Comparison of ENCODE assay signal across 8 cellular contexts in genomic region chr14:21097616-21098133, GRCh38. TPM values are rescaled to one million over a fixed set of nuclear protein-coding genes. Genes with fewer than 3 reads are reported as not detected.
A peak's percentile ranks its signal among the peaks of the same experiment; 100 is the strongest.
DNase-seq lines count a peak whose midpoint lies in the region; TF ChIP-seq lines count a peak whose summit lies in the region.

No MANE protein-coding gene starts in this region.

- no peak for TF ChIP-seq EP300 in stomach (IDR thresholded peaks at IDR 0.05)

- intact Hi-C loops in stomach (cut with DNase I; ENCODE audit: low total_unique reads) = no loop called here

- no peak for TF ChIP-seq POLR2A in stomach (IDR thresholded peaks at IDR 0.05)

- H3K27ac ChIP-seq in stomach = peak overlapping the region; percentile 87 to 96 (median 92)

- TF ChIP-seq CTCF in stomach (IDR thresholded peaks at IDR 0.05) = no peak

- WGBS in stomach, 5 donors = 3 to 20% (median 4%) methylated on average over 1 to 21 of the region's 22 CpGs

- peaks cover 27% of the 10 kb centered on the region for H3K4me1 Mint-ChIP-seq in activated naive CD4-positive, alpha-beta T cell treated with anti-CD3 and anti-CD28 coated beads, Interleukin-2, amount 50 U/mL, for 24 hours

- no peaks in the 10 kb centered on the region for H3K36me3 Mint-ChIP-seq in activated naive CD4-positive, alpha-beta T cell treated with anti-CD3 and anti-CD28 coated beads, Interleukin-2, amount 50 U/mL, for 24 hours

- H3K4me3 ChIP-seq in iPS-18c (ENCODE audit: insufficient read depth, low read depth, low read length) (peak overlapping the region; percentile 70), stomach (peak overlapping the region; percentile 62 to 76 (median 66))

- peak overlapping the region; percentile 74 for H3K27ac Mint-ChIP-seq in activated naive CD4-positive, alpha-beta T cell treated with anti-CD3 and anti-CD28 coated beads, Interleukin-2, amount 50 U/mL, for 24 hours

- H3K9me3 Mint-ChIP-seq in activated naive CD4-positive, alpha-beta T cell treated with anti-CD3 and anti-CD28 coated beads, Interleukin-2, amount 50 U/mL, for 24 hours = no peaks in the 10 kb centered on the region

- no peaks in the 10 kb centered on the region for H3K27me3 ChIP-seq in stomach

- H3K9me3 ChIP-seq in iPS-18c (ENCODE audit: control insufficient read depth, insufficient read depth, low read length) (no peaks in the 10 kb centered on the region), stomach (no peaks in the 10 kb centered on the region)

- H3K4me3 Mint-ChIP-seq in activated naive CD4-positive, alpha-beta T cell treated with anti-CD3 and anti-CD28 coated beads, Interleukin-2, amount 50 U/mL, for 24 hours = peak overlapping the region; percentile 83

- peaks cover 23 to 79% (median 42%) of the 10 kb centered on the region in 4 donors for H3K4me1 ChIP-seq in stomach

- H3K27me3 Mint-ChIP-seq in activated naive CD4-positive, alpha-beta T cell treated with anti-CD3 and anti-CD28 coated beads, Interleukin-2, amount 50 U/mL, for 24 hours = no peaks in the 10 kb centered on the region

- peaks cover 0 to 9% (median 5%) of the 10 kb centered on the region in 4 donors for H3K36me3 ChIP-seq in stomach

- DNase-seq in NCI-H2227 (lab: John Stamatoyannopoulos, UW; ENCODE audit: unreplicated experiment) = peak; percentile 46
- no peak for DNase-seq in NCI-H2227 treated with DMSO at 0.1 percent for 48 hours (lab: John Stamatoyannopoulos, UW)
- DNase-seq in stomach = no peak
- no peak for DNase-seq in SIG-M5 treated with dmso at 0.1 percent for 504 hours (lab: John Stamatoyannopoulos, UW; ENCODE audit: unreplicated experiment)
- DNase-seq in activated CD4-positive, CD25-positive, alpha-beta regulatory T cell treated with anti-CD3 and anti-CD28 coated beads, Interleukin-2, amount 50 U/mL, for 72 hours = no peak
- DNase-seq in activated effector memory CD4-positive, alpha-beta T cell treated with Interleukin-2 at 50 U/mL for 16 hours = no peak

RNA-seq across cellular contexts. Expression of gene ZNF219, which starts 0.8 kb away (rescaled TPM):
- 100 to 1,000 TPM in 1 of 5 donors, 10 to 100 TPM in 4; 11.4 to 240 (median 27.8) TPM for total RNA-seq in stomach
- 10 to 100 TPM; 15.4 to 28.4 (median 22.6) TPM for polyA plus RNA-seq in stomach

RNA-seq across cellular contexts. Expression of gene TMEM253, which starts 3.2 kb away (rescaled TPM):
- 1 to 10 TPM in 2 of 5 donors, under 1 TPM in 1, not detected in 2; 0.43 to 8.1 (median 1.1) TPM for total RNA-seq in stomach
- 1 to 10 TPM in 2 of 3 donors, under 1 TPM in 1; 0.56 to 1.7 (median 1.1) TPM for polyA plus RNA-seq in stomach

RNA-seq across cellular contexts. Expression of gene ARHGEF40, which starts 27.6 kb away (rescaled TPM):
- total RNA-seq in stomach = 100 to 1,000 TPM in 1 of 5 donors, 10 to 100 TPM in 4; 31.9 to 171 (median 36.7) TPM
- 10 to 100 TPM; 11.0 to 18.9 (median 18.5) TPM for polyA plus RNA-seq in stomach

RNA-seq across cellular contexts. Expression of gene RNASE8, which starts 40.1 kb away (rescaled TPM):
- total RNA-seq in stomach = not detected
- polyA plus RNA-seq in stomach = not detected

RNA-seq across cellular contexts. Expression of gene RNASE7, which starts 55.5 kb away (rescaled TPM):
- 1 to 10 TPM in 1 of 5 donors, not detected in 4; 2.6 TPM for total RNA-seq in stomach
- under 1 TPM in 1 of 3 donors, not detected in 2; 0.58 TPM for polyA plus RNA-seq in stomach
